14 cellular contexts compared by ENCODE assay signal in the genomic region with DNA sequence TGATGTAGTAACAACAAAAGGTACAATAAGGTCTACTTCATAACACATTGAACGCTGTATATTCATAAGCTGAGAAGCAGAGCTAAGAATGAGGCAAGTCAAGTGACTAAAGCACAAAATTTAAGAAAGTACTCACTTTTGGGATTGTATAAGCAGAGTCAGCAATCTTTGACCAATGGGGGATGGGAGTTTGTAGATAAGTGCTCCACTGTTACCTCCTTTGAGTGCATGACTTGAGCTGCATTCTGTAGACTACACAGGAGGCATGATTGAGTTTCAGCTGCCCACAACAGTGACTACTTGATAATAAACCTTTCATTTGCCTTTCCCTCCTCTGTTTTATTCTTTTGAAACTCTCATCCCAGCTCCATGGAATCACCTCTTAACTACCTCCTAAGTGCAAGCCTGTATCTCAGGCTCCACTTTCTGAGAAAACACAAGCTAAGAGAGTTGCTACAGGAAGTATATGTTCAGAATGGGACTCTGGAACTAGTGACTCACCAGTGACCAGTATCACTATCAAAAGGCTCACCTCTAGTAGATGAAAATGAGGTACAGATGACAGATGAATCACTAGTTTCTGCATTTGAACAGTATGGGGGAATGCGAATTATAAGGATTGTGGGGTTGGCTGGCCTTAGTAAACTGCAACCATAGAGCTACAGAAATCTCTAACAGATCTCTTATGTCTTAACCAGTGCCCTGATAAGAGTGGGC. TPM values are rescaled to one million over a fixed set of nuclear protein-coding genes. Genes with fewer than 3 reads are reported as not detected.
DNase-seq lines count a peak whose midpoint lies in the region; ATAC-seq and TF ChIP-seq lines count a peak whose summit lies in the region.
"Had no signal": no experiment of that assay in that cellular context is flagged by ENCODE, and none has a peak within 500 bp of the region (broad histone marks: within the 10 kb centered on the region; RNA-seq: fewer than 3 reads in every experiment).

No MANE protein-coding gene starts in this region.

- peaks cover 6% of the 10 kb centered on the region for H3K27me3 Mint-ChIP-seq in activated T-cell treated with anti-CD3 and anti-CD28 coated beads, Interleukin-2, amount 50 U/mL, for 72 hours (ENCODE audit: low read depth)
- H3K27me3 Mint-ChIP-seq in activated T-cell treated with anti-CD3 and anti-CD28 coated beads, Interleukin-2, amount 50 U/mL, for 24 hours: no peaks in the 10 kb centered on the region
- H3K27me3 Mint-ChIP-seq in stimulated activated naive CD8-positive, alpha-beta T cell treated with anti-CD3 and anti-CD28 coated beads, Interleukin-15, amount 100 ng/mL, for 72 hours: peaks cover 7% of the 10 kb centered on the region
- H3K27me3 Mint-ChIP-seq in osteocyte (ENCODE audit: unreplicated experiment): no peaks in the 10 kb centered on the region
- H3K27me3 Mint-ChIP-seq: T-cell had no signal

- peak; percentile 96 to 97 for ATAC-seq in activated T-cell treated with anti-CD3 and anti-CD28 coated beads, Interleukin-2, amount 50 U/mL, for 72 hours (replicated peaks in 1 of 2)
- ATAC-seq in HG03066 (IDR thresholded peaks at IDR 0.05; ENCODE audit: low read depth, unreplicated experiment) (peak; percentile 85), HG03469 (IDR thresholded peaks at IDR 0.05; ENCODE audit: unreplicated experiment) (no peak)
- ATAC-seq in stimulated activated naive CD8-positive, alpha-beta T cell treated with anti-CD3 and anti-CD28 coated beads, Interleukin-15, amount 100 ng/mL, for 72 hours: peak; percentile 95
- ATAC-seq: natural killer cell, T-cell had no signal

- TF ChIP-seq CTCF in RWPE1 (conservative IDR thresholded peaks at IDR 0.05; ENCODE audit: low read depth) (no peak), osteocyte (IDR thresholded peaks at IDR 0.05) (no peak)

- H3K27ac ChIP-seq in RWPE1: no peak overlapping the region
- H3K27ac ChIP-seq: ascending aorta, skin epidermis had no signal

- POLR2A ChIA-PET in RWPE1 (lab: Yijun Ruan, JAX; ENCODE audit: low non-redundant PET): no interaction called here

- CTCF ChIA-PET in RWPE1 (lab: Yijun Ruan, JAX): interaction anchor here (1.1 kb wide), 1 partner anchor 17 kb away, joined by 5 read pairs; no protein-coding TSS in a partner anchor

- H3K4me1 Mint-ChIP-seq in activated T-cell treated with anti-CD3 and anti-CD28 coated beads, Interleukin-2, amount 50 U/mL, for 72 hours (ENCODE audit: low read depth): peaks cover 10% of the 10 kb centered on the region
- H3K4me1 Mint-ChIP-seq in activated T-cell treated with anti-CD3 and anti-CD28 coated beads, Interleukin-2, amount 50 U/mL, for 24 hours (ENCODE audit: low read depth): peaks cover 2% of the 10 kb centered on the region
- H3K4me1 Mint-ChIP-seq in stimulated activated naive CD8-positive, alpha-beta T cell treated with anti-CD3 and anti-CD28 coated beads, Interleukin-15, amount 100 ng/mL, for 72 hours: peaks cover 6% of the 10 kb centered on the region
- no peaks in the 10 kb centered on the region for H3K4me1 Mint-ChIP-seq in osteocyte (ENCODE audit: unreplicated experiment)
- H3K4me1 Mint-ChIP-seq: natural killer cell, T-cell had no signal

- DNase-seq in activated T-cell treated with anti-CD3 and anti-CD28 coated beads, Interleukin-2, amount 50 U/mL, for 72 hours: peak in 1 of 2 donors; percentile 1
- DNase-seq in activated T-cell treated with anti-CD3 and anti-CD28 coated beads, Interleukin-2, amount 50 U/mL, for 24 hours: no peak
- peak; percentile 32 for DNase-seq in RWPE1 (ENCODE audit: low spot score)
- DNase-seq in stimulated activated naive CD8-positive, alpha-beta T cell treated with anti-CD3 and anti-CD28 coated beads, Interleukin-15, amount 100 ng/mL, for 72 hours: no peak
- DNase-seq in osteocyte (ENCODE audit: extremely low spot score, unreplicated experiment): no peak
- DNase-seq in NCI-H1105 treated with DMSO at 0.1 percent for 48 hours (lab: John Stamatoyannopoulos, UW): no peak
- DNase-seq: natural killer cell, NCI-H1048, NCI-H82, T-cell had no signal

- H3K27ac Mint-ChIP-seq in activated T-cell treated with anti-CD3 and anti-CD28 coated beads, Interleukin-2, amount 50 U/mL, for 72 hours: no peak overlapping the region
- H3K27ac Mint-ChIP-seq in activated T-cell treated with anti-CD3 and anti-CD28 coated beads, Interleukin-2, amount 50 U/mL, for 24 hours: no peak overlapping the region
- no peak overlapping the region for H3K27ac Mint-ChIP-seq in stimulated activated naive CD8-positive, alpha-beta T cell treated with anti-CD3 and anti-CD28 coated beads, Interleukin-15, amount 100 ng/mL, for 72 hours
- H3K27ac Mint-ChIP-seq in osteocyte (ENCODE audit: unreplicated experiment): no peak overlapping the region
- H3K27ac Mint-ChIP-seq: natural killer cell, T-cell had no signal

- no peaks in the 10 kb centered on the region for H3K36me3 Mint-ChIP-seq in activated T-cell treated with anti-CD3 and anti-CD28 coated beads, Interleukin-2, amount 50 U/mL, for 72 hours (ENCODE audit: insufficient read depth in 2 of 2)
- H3K36me3 Mint-ChIP-seq in activated T-cell treated with anti-CD3 and anti-CD28 coated beads, Interleukin-2, amount 50 U/mL, for 24 hours (ENCODE audit: low read depth): no peaks in the 10 kb centered on the region
- no peaks in the 10 kb centered on the region for H3K36me3 Mint-ChIP-seq in osteocyte (ENCODE audit: unreplicated experiment)
- H3K36me3 Mint-ChIP-seq: natural killer cell, T-cell had no signal

- no peak overlapping the region for H3K4me3 Mint-ChIP-seq in activated T-cell treated with anti-CD3 and anti-CD28 coated beads, Interleukin-2, amount 50 U/mL, for 72 hours
- H3K4me3 Mint-ChIP-seq in activated T-cell treated with anti-CD3 and anti-CD28 coated beads, Interleukin-2, amount 50 U/mL, for 24 hours: no peak overlapping the region
- H3K4me3 Mint-ChIP-seq in stimulated activated naive CD8-positive, alpha-beta T cell treated with anti-CD3 and anti-CD28 coated beads, Interleukin-15, amount 100 ng/mL, for 72 hours: no peak overlapping the region
- no peak overlapping the region for H3K4me3 Mint-ChIP-seq in osteocyte (ENCODE audit: unreplicated experiment)
- H3K4me3 Mint-ChIP-seq: natural killer cell, T-cell had no signal

- H3K9me3 Mint-ChIP-seq in activated T-cell treated with anti-CD3 and anti-CD28 coated beads, Interleukin-2, amount 50 U/mL, for 72 hours: peaks cover 0 to 1% of the 10 kb centered on the region in 2 donors
- no peaks in the 10 kb centered on the region for H3K9me3 Mint-ChIP-seq in activated T-cell treated with anti-CD3 and anti-CD28 coated beads, Interleukin-2, amount 50 U/mL, for 24 hours
- no peaks in the 10 kb centered on the region for H3K9me3 Mint-ChIP-seq in stimulated activated naive CD8-positive, alpha-beta T cell treated with anti-CD3 and anti-CD28 coated beads, Interleukin-15, amount 100 ng/mL, for 72 hours
- no peaks in the 10 kb centered on the region for H3K9me3 Mint-ChIP-seq in osteocyte (ENCODE audit: unreplicated experiment)
- H3K9me3 Mint-ChIP-seq: natural killer cell, T-cell had no signal

RNA-seq across cellular contexts. Expression of gene SLC35F4, which starts 49.2 kb away (rescaled TPM):
- total RNA-seq in activated T-cell treated with anti-CD3 and anti-CD28 coated beads, Interleukin-2, amount 50 U/mL, for 72 hours: not detected
- not detected in 2 replicates for total RNA-seq in osteocyte
- total RNA-seq: ascending aorta, natural killer cell, T-cell had no signal
